1 cellular context compared by ENCODE assay signal in genomic region chr6:18585032-18585573, GRCh38.
TF ChIP-seq lines count a peak whose summit lies in the region.

No MANE protein-coding gene starts in this region.

TF ChIP-seq in HepG2, 621 proteins besides CTCF, POLR2A, EP300 and RAD21 (continued from another document):
- TF ChIP-seq GABPA (IDR thresholded peaks at IDR 0.05; ENCODE audit: low read depth, low read length) = peak; percentile 22; the same call in 1 of the 2 replicates
- peak; percentile 78 for TF ChIP-seq GABPA (CRISPR knock-in tag; IDR thresholded peaks at IDR 0.05; ENCODE audit: low read depth)
- TF ChIP-seq DMTF1 (CRISPR knock-in tag; IDR thresholded peaks at IDR 0.05) = no peak
- peak; percentile 88 for TF ChIP-seq ETV5 (CRISPR knock-in tag; IDR thresholded peaks at IDR 0.05; ENCODE audit: borderline replicate concordance)
- no peak for TF ChIP-seq MAFG (CRISPR knock-in tag; IDR thresholded peaks at IDR 0.05)
- TF ChIP-seq ZNF556 (CRISPR knock-in tag; IDR thresholded peaks at IDR 0.05; ENCODE audit: borderline replicate concordance) = 0 out of 2 replicates have a peak, but pooled peaks have one; percentile 23
- TF ChIP-seq HIC2 (CRISPR knock-in tag; IDR thresholded peaks at IDR 0.05; ENCODE audit: low read depth) = no peak
- TF ChIP-seq SOX6 (IDR thresholded peaks at IDR 0.05) = no peak
- TF ChIP-seq SOX6 (CRISPR knock-in tag; IDR thresholded peaks at IDR 0.05) = peak; percentile 39; the same call in 1 of the 2 replicates
- TF ChIP-seq ZNF558 (CRISPR knock-in tag; IDR thresholded peaks at IDR 0.05; ENCODE audit: borderline replicate concordance) = no peak
- TF ChIP-seq ZNF256 (CRISPR knock-in tag; conservative IDR thresholded peaks at IDR 0.05) = no peak
- peak; percentile 53 for TF ChIP-seq XRCC5 (optimal IDR thresholded peaks at IDR 0.05; ENCODE audit: low read length)
- TF ChIP-seq TCF7 (IDR thresholded peaks at IDR 0.05; ENCODE audit: low read depth) = peak; percentile 19; the same call in 1 of the 2 replicates
- TF ChIP-seq MAFF (IDR thresholded peaks at IDR 0.05; ENCODE audit: low read depth, low read length) = no peak
- no peak for TF ChIP-seq ZFP41 (CRISPR knock-in tag; IDR thresholded peaks at IDR 0.05; ENCODE audit: borderline replicate concordance)
- TF ChIP-seq SYNCRIP (IDR thresholded peaks at IDR 0.05; ENCODE audit: insufficient read depth, low read depth, low read length) = no peak
- TF ChIP-seq PATZ1 (CRISPR knock-in tag; IDR thresholded peaks at IDR 0.05) = peak; percentile 6; the same call in 1 of the 2 replicates
- TF ChIP-seq NFKBIZ (CRISPR knock-in tag; IDR thresholded peaks at IDR 0.05) = no peak
- TF ChIP-seq ZNF292 (CRISPR knock-in tag; IDR thresholded peaks at IDR 0.05; ENCODE audit: borderline replicate concordance, low read depth) = peak; percentile 33; the same call in 1 of the 2 replicates
- TF ChIP-seq ZNF564 (CRISPR knock-in tag; IDR thresholded peaks at IDR 0.05) = no peak
- TF ChIP-seq CREM (IDR thresholded peaks at IDR 0.05) = 0 out of 2 replicates have a peak, but pooled peaks have one; percentile 12
- no peak for TF ChIP-seq CREM (CRISPR knock-in tag; IDR thresholded peaks at IDR 0.05)
- no peak for TF ChIP-seq BATF2 (CRISPR knock-in tag; IDR thresholded peaks at IDR 0.05)
- TF ChIP-seq ZNF503 (CRISPR knock-in tag; IDR thresholded peaks at IDR 0.05) = no peak
- TF ChIP-seq ZEB1 (IDR thresholded peaks at IDR 0.05; ENCODE audit: insufficient replicate concordance, low read depth) = no peak
- TF ChIP-seq ARID3A (IDR thresholded peaks at IDR 0.05; ENCODE audit: low read depth, low read length) = peak; percentile 37
- TF ChIP-seq GABPB1 (CRISPR knock-in tag; IDR thresholded peaks at IDR 0.05) = peak; percentile 40; the same call in 1 of the 2 replicates
- 0 out of 2 replicates have a peak, but pooled peaks have one; percentile 13 for TF ChIP-seq IKZF5 (CRISPR knock-in tag; IDR thresholded peaks at IDR 0.05)
- no peak for TF ChIP-seq ZBTB26 (CRISPR knock-in tag; IDR thresholded peaks at IDR 0.05; ENCODE audit: borderline replicate concordance)
- peak; percentile 25; the same call in 1 of the 2 replicates for TF ChIP-seq ARID5B (CRISPR knock-in tag; IDR thresholded peaks at IDR 0.05)
- peak; percentile 52; the same call in 1 of the 2 replicates for TF ChIP-seq JUNB (CRISPR knock-in tag; IDR thresholded peaks at IDR 0.05; ENCODE audit: borderline replicate concordance)
- TF ChIP-seq PRDM10 (CRISPR knock-in tag; IDR thresholded peaks at IDR 0.05; ENCODE audit: low read depth) = 0 out of 2 replicates have a peak, but pooled peaks have one; percentile 21
